Comparison of ENCODE assay signal across 20 cellular contexts in the genomic region with DNA sequence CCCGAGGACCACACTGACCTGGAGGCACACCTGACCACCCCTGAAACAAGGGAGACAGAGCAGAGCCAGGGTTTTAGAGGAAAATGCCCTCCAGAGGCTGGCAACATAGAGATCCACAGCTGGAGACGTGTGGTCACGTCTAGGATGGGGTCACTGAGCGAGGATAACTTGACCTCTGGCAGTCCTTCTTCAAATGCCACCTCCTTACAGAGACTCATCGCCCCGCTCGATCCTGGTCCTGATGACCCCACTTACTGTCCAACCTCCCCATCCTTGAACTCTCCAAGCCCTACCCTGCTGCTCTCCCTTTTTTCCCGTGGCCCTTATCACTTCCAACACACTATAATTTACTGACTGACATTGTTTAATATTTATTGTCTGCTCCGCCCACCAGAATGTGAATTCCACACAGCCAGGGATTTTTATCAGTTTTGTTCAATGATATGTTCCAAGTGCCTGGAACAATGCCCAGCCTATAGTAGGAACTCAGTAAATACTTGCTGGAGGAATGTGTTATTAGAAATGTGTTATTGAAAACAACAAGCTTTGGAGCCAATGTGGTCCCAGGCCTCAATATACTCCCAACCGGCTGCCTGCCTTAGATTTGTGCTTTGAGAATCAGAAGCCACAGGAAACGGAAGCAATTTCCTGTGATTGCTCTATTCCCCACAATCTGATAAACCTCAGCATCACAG.
DNase-seq lines count a peak whose midpoint lies in the region; ATAC-seq, FAIRE-seq and TF ChIP-seq lines count a peak whose summit lies in the region.
"Had no signal": no experiment of that assay in that cellular context is flagged by ENCODE, and none has a peak within 500 bp of the region (broad histone marks: within the 10 kb centered on the region; RNA-seq: fewer than 3 reads in every experiment).

No MANE protein-coding gene starts in this region.

- no peaks in the 10 kb centered on the region for H3K9me2 ChIP-seq in SK-N-SH

- ATAC-seq in SK-N-SH treated with all-trans-retinoic acid at 6 μM for 48 hours = no peak
- ATAC-seq in upper lobe of right lung = peak; percentile 61
- no peak for ATAC-seq in stimulated activated naive CD8-positive, alpha-beta T cell treated with anti-CD3 and anti-CD28 coated beads, Interleukin-15, amount 100 ng/mL, for 72 hours
- ATAC-seq: naive thymus-derived CD4-positive, alpha-beta T cell had no signal

- H3K9me3 ChIP-seq in SK-N-SH (no peaks in the 10 kb centered on the region), astrocyte (ENCODE audit: insufficient read depth, low read depth, low read length) (no peaks in the 10 kb centered on the region), upper lobe of right lung (no peaks in the 10 kb centered on the region)

- DNase-seq in SK-N-SH (no peak), astrocyte (ENCODE audit: low read depth) (peak; percentile 70), foreskin fibroblast (peak; percentile 20 to 61), upper lobe of right lung (no peak), NCI-H2171 (lab: John Stamatoyannopoulos, UW) (no peak), cerebellar nuclear complex (lab: John Stamatoyannopoulos, UW) (no peak)
- DNase-seq in stimulated activated naive CD8-positive, alpha-beta T cell treated with anti-CD3 and anti-CD28 coated beads, Interleukin-15, amount 100 ng/mL, for 72 hours = no peak
- DNase-seq: activated T-cell treated with anti-CD3 and anti-CD28 coated beads for 4 hours; CD8-positive, alpha-beta memory T cell; hypothalamus; naive thymus-derived CD4-positive, alpha-beta T cell; NCI-H2029 treated with DMSO at 0.1 percent for 48 hours; NCI-H774; retina; stimulated activated CD4-positive, alpha-beta T cell treated with anti-CD3 and anti-CD28 coated beads, Interleukin-1b, Interleukin-23, amount 100 ng/mL, for 48 hours had no signal

- no peak for TF ChIP-seq EP300 in SK-N-SH (IDR thresholded peaks at IDR 0.05; ENCODE audit: borderline replicate concordance in 1 of 2, low read depth in 1 of 2, low read length in 1 of 2)

- no peaks in the 10 kb centered on the region for H3K36me3 ChIP-seq in SK-N-SH (replicated peaks in 1 of 2; ENCODE audit: control insufficient read depth in 1 of 2, insufficient read depth in 2 of 2, low read length in 1 of 2)
- no peaks in the 10 kb centered on the region for H3K36me3 ChIP-seq in astrocyte (ENCODE audit: insufficient read depth, low read length)
- H3K36me3 ChIP-seq in upper lobe of right lung = no peaks in the 10 kb centered on the region

- H2AFZ ChIP-seq in SK-N-SH (ENCODE audit: low read depth) = no peak overlapping the region
- H2AFZ ChIP-seq in astrocyte (ENCODE audit: low read depth, low read length) = no peak overlapping the region

- no peaks in the 10 kb centered on the region for H3K9me3 Mint-ChIP-seq in astrocyte (ENCODE audit: unreplicated experiment)
- H3K9me3 Mint-ChIP-seq in stimulated activated naive CD8-positive, alpha-beta T cell treated with anti-CD3 and anti-CD28 coated beads, Interleukin-15, amount 100 ng/mL, for 72 hours = no peaks in the 10 kb centered on the region
- H3K9me3 Mint-ChIP-seq: activated naive CD4-positive, alpha-beta T cell treated with anti-CD3 and anti-CD28 coated beads, Interleukin-2, amount 50 U/mL, for 24 hours; naive thymus-derived CD4-positive, alpha-beta T cell; T-helper 1 cell treated with Interleukin-12 subunit alpha and Interleukin-12 subunit beta and Interleukin-4 antibody, amounts not matched to agents 30 μg/mL and 1 μg/mL, for 36 hours had no signal

- POLR2A ChIA-PET in SK-N-SH (lab: Yijun Ruan, JAX) = no interaction called here

- no peak for FAIRE-seq in astrocyte (lab: Jason Lieb, UNC)
- FAIRE-seq: A204.1, RCC 7860 had no signal

- no peaks in the 10 kb centered on the region for H3K79me2 ChIP-seq in SK-N-SH (ENCODE audit: insufficient read depth)
- no peaks in the 10 kb centered on the region for H3K79me2 ChIP-seq in astrocyte (ENCODE audit: insufficient read depth, low read length)

- H3K9ac ChIP-seq in SK-N-SH (no peak overlapping the region), astrocyte (ENCODE audit: low read length) (no peak overlapping the region)

- H3K27ac Mint-ChIP-seq in astrocyte (ENCODE audit: unreplicated experiment) = no peak overlapping the region
- no peak overlapping the region for H3K27ac Mint-ChIP-seq in stimulated activated naive CD8-positive, alpha-beta T cell treated with anti-CD3 and anti-CD28 coated beads, Interleukin-15, amount 100 ng/mL, for 72 hours
- H3K27ac Mint-ChIP-seq: activated naive CD4-positive, alpha-beta T cell treated with anti-CD3 and anti-CD28 coated beads, Interleukin-2, amount 50 U/mL, for 24 hours; CD8-positive, alpha-beta memory T cell; naive thymus-derived CD4-positive, alpha-beta T cell; T-helper 1 cell treated with Interleukin-12 subunit alpha and Interleukin-12 subunit beta and Interleukin-4 antibody, amounts not matched to agents 30 μg/mL and 1 μg/mL, for 36 hours had no signal

- intact Hi-C loops in upper lobe of right lung (cut with DNase I) = no loop called here

- H3K27me3 Mint-ChIP-seq in astrocyte (ENCODE audit: low read depth, unreplicated experiment) = no peaks in the 10 kb centered on the region
- H3K27me3 Mint-ChIP-seq in stimulated activated naive CD8-positive, alpha-beta T cell treated with anti-CD3 and anti-CD28 coated beads, Interleukin-15, amount 100 ng/mL, for 72 hours = no peaks in the 10 kb centered on the region

- no peaks in the 10 kb centered on the region for H3K27me3 ChIP-seq in SK-N-SH (ENCODE audit: insufficient read depth)
- H3K27me3 ChIP-seq in astrocyte (ENCODE audit: insufficient read depth, low read length) = no peaks in the 10 kb centered on the region
- H3K27me3 ChIP-seq in upper lobe of right lung = no peaks in the 10 kb centered on the region

- H3K4me1 ChIP-seq in SK-N-SH (ENCODE audit: control insufficient read depth in 1 of 2, insufficient read depth in 2 of 2, low read depth in 1 of 2, low read length in 1 of 2) = peaks cover 0 to 35% of the 10 kb centered on the region in 2 experiments; a peak in 2 of 4 replicates
- peaks cover 61% of the 10 kb centered on the region for H3K4me1 ChIP-seq in astrocyte (ENCODE audit: insufficient read depth, low read length)
- H3K4me1 ChIP-seq in upper lobe of right lung = peaks cover 23% of the 10 kb centered on the region

- H3K4me3 ChIP-seq in SK-N-SH (ENCODE audit: low read depth in 2 of 2, low read length in 1 of 2) (no peak overlapping the region), astrocyte (ENCODE audit: insufficient read depth, low read depth, low read length) (no peak overlapping the region), foreskin fibroblast (ENCODE audit: low read depth in 1 of 2, low read length in 2 of 2) (no peak overlapping the region), upper lobe of right lung (no peak overlapping the region)

- H3K27ac ChIP-seq in SK-N-SH (ENCODE audit: low read depth in 2 of 2, low read length in 1 of 2) (no peak overlapping the region), astrocyte (ENCODE audit: low read depth, low read length) (no peak overlapping the region), upper lobe of right lung (no peak overlapping the region)

- H3K4me1 Mint-ChIP-seq in astrocyte (ENCODE audit: low read depth, unreplicated experiment) = peaks cover 22% of the 10 kb centered on the region
- no peaks in the 10 kb centered on the region for H3K4me1 Mint-ChIP-seq in stimulated activated naive CD8-positive, alpha-beta T cell treated with anti-CD3 and anti-CD28 coated beads, Interleukin-15, amount 100 ng/mL, for 72 hours
- H3K4me1 Mint-ChIP-seq: activated naive CD4-positive, alpha-beta T cell treated with anti-CD3 and anti-CD28 coated beads, Interleukin-2, amount 50 U/mL, for 24 hours; CD8-positive, alpha-beta memory T cell had no signal

- TF ChIP-seq RAD21 in SK-N-SH (IDR thresholded peaks at IDR 0.05; ENCODE audit: low read length) = no peak

- H3K36me3 Mint-ChIP-seq in astrocyte (ENCODE audit: low read depth, unreplicated experiment) = peaks cover 3% of the 10 kb centered on the region
- H3K36me3 Mint-ChIP-seq: activated naive CD4-positive, alpha-beta T cell treated with anti-CD3 and anti-CD28 coated beads, Interleukin-2, amount 50 U/mL, for 24 hours; CD8-positive, alpha-beta memory T cell; naive thymus-derived CD4-positive, alpha-beta T cell had no signal

- H3F3A ChIP-seq in SK-N-SH (replicated peaks; ENCODE audit: insufficient read depth) = peaks cover 31% of the 10 kb centered on the region

- TF ChIP-seq CTCF in SK-N-SH (IDR thresholded peaks at IDR 0.05) = no peak
- no peak for TF ChIP-seq CTCF in astrocyte (IDR thresholded peaks at IDR 0.05; ENCODE audit: insufficient read depth, low read depth, low read length)
- no peak for TF ChIP-seq CTCF in foreskin fibroblast (IDR thresholded peaks at IDR 0.05; ENCODE audit: low read depth, low read length)
- TF ChIP-seq CTCF in upper lobe of right lung (IDR thresholded peaks at IDR 0.05) = no peak

- CTCF ChIA-PET in SK-N-SH (lab: Yijun Ruan, JAX) = interaction anchor here (0.7 to 1.9 kb wide), 3 partner anchors 14 to 16 kb away, joined by 3 to 4 read pairs (median 3); no protein-coding TSS in a partner anchor

- H4K20me1 ChIP-seq in SK-N-SH (ENCODE audit: insufficient read depth) (no peaks in the 10 kb centered on the region), astrocyte (ENCODE audit: insufficient read depth, low read length) (no peaks in the 10 kb centered on the region)

- WGBS in SK-N-SH (ENCODE audit: low lambda C conversion rate) = 45% methylated on average over 11 of the region's 11 CpGs

- H3K4me2 ChIP-seq in SK-N-SH (no peak overlapping the region), astrocyte (ENCODE audit: low read length) (peak overlapping the region; percentile 15)

- no peak overlapping the region for H3K4me3 Mint-ChIP-seq in astrocyte (ENCODE audit: unreplicated experiment)
- H3K4me3 Mint-ChIP-seq in stimulated activated naive CD8-positive, alpha-beta T cell treated with anti-CD3 and anti-CD28 coated beads, Interleukin-15, amount 100 ng/mL, for 72 hours = no peak overlapping the region
- H3K4me3 Mint-ChIP-seq: activated naive CD4-positive, alpha-beta T cell treated with anti-CD3 and anti-CD28 coated beads, Interleukin-2, amount 50 U/mL, for 24 hours; CD8-positive, alpha-beta memory T cell; naive thymus-derived CD4-positive, alpha-beta T cell; T-helper 1 cell treated with Interleukin-12 subunit alpha and Interleukin-12 subunit beta and Interleukin-4 antibody, amounts not matched to agents 30 μg/mL and 1 μg/mL, for 36 hours had no signal

TF ChIP-seq in SK-N-SH, 30 proteins besides CTCF, POLR2A, EP300 and RAD21 (continues in another document):
- TF ChIP-seq TCF12 (IDR thresholded peaks at IDR 0.05) = 0 out of 2 replicates have a peak, but pooled peaks have one; percentile 3
- TF ChIP-seq ELF1 (IDR thresholded peaks at IDR 0.05) = no peak
- no peak for TF ChIP-seq FOSL2 (IDR thresholded peaks at IDR 0.05; ENCODE audit: borderline replicate concordance, low read depth)

TF ChIP-seq in SK-N-SH treated with all-trans-retinoic acid at 6 μM for 48 hours, 23 proteins besides CTCF, POLR2A, EP300 and RAD21 (continues in another document):
- no peak for TF ChIP-seq ISL1 (CRISPR knock-in tag; IDR thresholded peaks at IDR 0.05)
- no peak for TF ChIP-seq ZFP30 (CRISPR knock-in tag; IDR thresholded peaks at IDR 0.05)

Comparison
In these comparisons a context has a peak if more than half of its experiments do, and no peak if none do; other contexts are left out.
1. DNase-seq: peak in astrocyte (single experiment) and foreskin fibroblast (2 of 2); none in SK-N-SH (single experiment), upper lobe of right lung (single experiment), NCI-H2171 (single experiment), stimulated activated naive CD8-positive, alpha-beta T cell treated with anti-CD3 and anti-CD28 coated beads, Interleukin-15, amount 100 ng/mL, for 72 hours (0 of 2) and cerebellar nuclear complex (0 of 2).